ENCODE assay signal across 31 cellular contexts in genomic region chr12:113936460-113936859, GRCh38.
"Had no signal": no experiment of that assay in that cellular context is flagged by ENCODE, and none has a peak within 500 bp of the region (broad histone marks: within the 10 kb centered on the region; RNA-seq: fewer than 3 reads in every experiment).

No MANE protein-coding gene starts in this region.

- H3K27me3 ChIP-seq: adrenal gland, body of pancreas, colonic mucosa, sigmoid colon, stomach, thyroid gland, upper lobe of left lung, vagina had no signal

- H3K27ac ChIP-seq: adrenal gland, body of pancreas, colonic mucosa, sigmoid colon, stomach, thyroid gland, upper lobe of left lung, vagina had no signal

- DNase-seq: activated CD4-positive, alpha-beta memory T cell treated with anti-CD3 and anti-CD28 coated beads, Interleukin-2, amount 10 ng/mL, durations not matched to agents 7 days and 5 days; activated CD4-positive, alpha-beta T cell treated with anti-CD3 and anti-CD28 coated beads for 1 hour; activated CD4-positive, alpha-beta T cell treated with anti-CD3 and anti-CD28 coated beads, Interleukin-2, amount 10 ng/mL, durations not matched to agents 7 days and 5 days; activated effector memory CD4-positive, alpha-beta T cell treated with Interleukin-2 at 50 U/mL for 16 hours; activated naive CD4-positive, alpha-beta T cell treated with Interleukin-2 at 50 U/mL for 16 hours; activated naive CD8-positive, alpha-beta T cell treated with anti-CD3 and anti-CD28 coated beads for 36 hours; activated T-cell treated with anti-CD3 and anti-CD28 coated beads, Interleukin-2, amount 50 U/mL, for 48 hours; adrenal gland; aorta; body of pancreas; colonic mucosa; effector CD8-positive, alpha-beta T cell; head of caudate nucleus; hippocampal formation; immature natural killer cell; kidney; left colon; mammary epithelial cell; midbrain; naive thymus-derived CD8-positive, alpha-beta T cell; sigmoid colon; small intestine; stimulated activated CD4-positive, alpha-beta T cell treated with anti-CD3 and anti-CD28 coated beads, Interleukin-4, amount 100 ng/mL, for 24 hours; stomach; T-helper 17 cell; T1000; thyroid gland; upper lobe of left lung had no signal

- H3K36me3 ChIP-seq: colonic mucosa had no signal

- ATAC-seq: body of pancreas; left colon; naive thymus-derived CD8-positive, alpha-beta T cell; stimulated activated memory B cell treated with anti-CD40 and anti-IgM and Interleukin-4, amounts not matched to agents 10 μg/mL and 1 μg/mL and 100 μg/mL, for 72 hours; T-helper 17 cell; WTC11 had no signal

- H3K4me3 ChIP-seq: adrenal gland, body of pancreas, colonic mucosa, sigmoid colon, stomach, thyroid gland, upper lobe of left lung, vagina had no signal

- H3K4me1 Mint-ChIP-seq: activated CD4-positive, alpha-beta memory T cell treated with anti-CD3 and anti-CD28 coated beads, Interleukin-2, amount 10 ng/mL, durations not matched to agents 7 days and 5 days; activated CD4-positive, alpha-beta T cell treated with anti-CD3 and anti-CD28 coated beads, Interleukin-2, amount 10 ng/mL, durations not matched to agents 7 days and 5 days; immature natural killer cell; stimulated activated memory B cell treated with anti-CD40 and anti-IgM and Interleukin-4, amounts not matched to agents 10 μg/mL and 1 μg/mL and 100 μg/mL, for 72 hours had no signal

- H3K27me3 Mint-ChIP-seq: activated CD4-positive, alpha-beta memory T cell treated with anti-CD3 and anti-CD28 coated beads, Interleukin-2, amount 10 ng/mL, durations not matched to agents 7 days and 5 days; activated CD4-positive, alpha-beta T cell treated with anti-CD3 and anti-CD28 coated beads, Interleukin-2, amount 10 ng/mL, durations not matched to agents 7 days and 5 days; activated naive CD8-positive, alpha-beta T cell treated with anti-CD3 and anti-CD28 coated beads for 36 hours; naive thymus-derived CD8-positive, alpha-beta T cell; stimulated activated memory B cell treated with anti-CD40 and anti-IgM and Interleukin-4, amounts not matched to agents 10 μg/mL and 1 μg/mL and 100 μg/mL, for 72 hours; T-helper 17 cell had no signal

- H3K4me3 Mint-ChIP-seq: activated CD4-positive, alpha-beta memory T cell treated with anti-CD3 and anti-CD28 coated beads, Interleukin-2, amount 10 ng/mL, durations not matched to agents 7 days and 5 days; activated CD4-positive, alpha-beta T cell treated with anti-CD3 and anti-CD28 coated beads, Interleukin-2, amount 10 ng/mL, durations not matched to agents 7 days and 5 days; activated naive CD8-positive, alpha-beta T cell treated with anti-CD3 and anti-CD28 coated beads for 36 hours; immature natural killer cell; naive thymus-derived CD8-positive, alpha-beta T cell; stimulated activated memory B cell treated with anti-CD40 and anti-IgM and Interleukin-4, amounts not matched to agents 10 μg/mL and 1 μg/mL and 100 μg/mL, for 72 hours; T-helper 17 cell; WTC11 had no signal

- FAIRE-seq: kidney, small intestine had no signal

- H3K9me3 ChIP-seq: adrenal gland, body of pancreas, colonic mucosa, sigmoid colon, stomach, thyroid gland, upper lobe of left lung, vagina had no signal

- H3K27ac Mint-ChIP-seq: activated CD4-positive, alpha-beta memory T cell treated with anti-CD3 and anti-CD28 coated beads, Interleukin-2, amount 10 ng/mL, durations not matched to agents 7 days and 5 days; activated CD4-positive, alpha-beta T cell treated with anti-CD3 and anti-CD28 coated beads, Interleukin-2, amount 10 ng/mL, durations not matched to agents 7 days and 5 days; activated naive CD8-positive, alpha-beta T cell treated with anti-CD3 and anti-CD28 coated beads for 36 hours; naive thymus-derived CD8-positive, alpha-beta T cell; stimulated activated memory B cell treated with anti-CD40 and anti-IgM and Interleukin-4, amounts not matched to agents 10 μg/mL and 1 μg/mL and 100 μg/mL, for 72 hours; T-helper 17 cell; WTC11 had no signal

- H3K4me1 ChIP-seq: body of pancreas, colonic mucosa, sigmoid colon, thyroid gland, upper lobe of left lung had no signal

- H3K9me3 Mint-ChIP-seq: activated CD4-positive, alpha-beta memory T cell treated with anti-CD3 and anti-CD28 coated beads, Interleukin-2, amount 10 ng/mL, durations not matched to agents 7 days and 5 days; activated CD4-positive, alpha-beta T cell treated with anti-CD3 and anti-CD28 coated beads, Interleukin-2, amount 10 ng/mL, durations not matched to agents 7 days and 5 days; activated naive CD8-positive, alpha-beta T cell treated with anti-CD3 and anti-CD28 coated beads for 36 hours; immature natural killer cell; naive thymus-derived CD8-positive, alpha-beta T cell; stimulated activated memory B cell treated with anti-CD40 and anti-IgM and Interleukin-4, amounts not matched to agents 10 μg/mL and 1 μg/mL and 100 μg/mL, for 72 hours; WTC11 had no signal
